Comparison of ENCODE assay signal across 12 cellular contexts in genomic region chr5:142772766-142773293, GRCh38. TPM values are rescaled to one million over a fixed set of nuclear protein-coding genes. Genes with fewer than 3 reads are reported as not detected.
A peak's percentile ranks its signal among the peaks of the same experiment; 100 is the strongest.
DNase-seq lines count a peak whose midpoint lies in the region; ATAC-seq and TF ChIP-seq lines count a peak whose summit lies in the region.
"Had no signal": no experiment of that assay in that cellular context is flagged by ENCODE, and none has a peak within 500 bp of the region (broad histone marks: within the 10 kb centered on the region; RNA-seq: fewer than 3 reads in every experiment).

No MANE protein-coding gene starts in this region.

- peak in 1 of 2 donors; percentile 19 for TF ChIP-seq POLR2A in heart left ventricle (IDR thresholded peaks at IDR 0.05)

- H3K36me3 Mint-ChIP-seq in activated T-helper 1 cell treated with anti-CD3 and anti-CD28 coated beads, Interleukin-12 subunit alpha, Interleukin-12 subunit beta, Interleukin-2, Interleukin-4 antibody, amounts not matched to agents 30 ng/mL and 10 ng/mL and 1 ng/mL, durations not matched to agents 14 hours and 24 hours and 36 hours (ENCODE audit: low read depth) = peaks cover 8% of the 10 kb centered on the region
- peaks cover 0 to 3% (median 0%) of the 10 kb centered on the region in 3 donors for H3K36me3 Mint-ChIP-seq in immature natural killer cell
- H3K36me3 Mint-ChIP-seq in type B pancreatic cell = no peaks in the 10 kb centered on the region

- H3K27ac Mint-ChIP-seq in activated T-helper 1 cell treated with anti-CD3 and anti-CD28 coated beads, Interleukin-12 subunit alpha, Interleukin-12 subunit beta, Interleukin-2, Interleukin-4 antibody, amounts not matched to agents 30 ng/mL and 10 ng/mL and 1 ng/mL, durations not matched to agents 14 hours and 24 hours and 36 hours = no peak overlapping the region
- peak overlapping the region; percentile 21 to 90 (median 59) for H3K27ac Mint-ChIP-seq in immature natural killer cell
- H3K27ac Mint-ChIP-seq in type B pancreatic cell = no peak overlapping the region

- intact Hi-C loops in heart left ventricle (cut with DNase I) = loop anchor here in 9 of 10 donors (5.0 kb wide), 8 partner anchors 34 to 109 kb away; no protein-coding TSS in a partner anchor
- intact Hi-C loops in left cardiac atrium (cut with DNase I) = loop anchor here in 1 of 2 donors (5.0 kb wide), 1 partner anchor 104 kb away; no protein-coding TSS in a partner anchor
- intact Hi-C loops in activated T-helper 1 cell treated with anti-CD3 and anti-CD28 coated beads, Interleukin-12 subunit alpha, Interleukin-12 subunit beta, Interleukin-2, Interleukin-4 antibody, amounts not matched to agents 30 ng/mL and 10 ng/mL and 1 ng/mL, durations not matched to agents 14 hours and 24 hours and 36 hours (cut with micrococcal nuclease) = loop anchor here (5.0 kb wide), 1 partner anchor 579 kb away; no protein-coding TSS in a partner anchor

- peak in 2 of 4 donors; percentile 18 to 27 for ATAC-seq in heart left ventricle
- ATAC-seq in left cardiac atrium = no peak
- no peak for ATAC-seq in GM21381 (IDR thresholded peaks at IDR 0.05; ENCODE audit: unreplicated experiment)

- H3K9me3 ChIP-seq in heart left ventricle = no peaks in the 10 kb centered on the region

- H3K27me3 ChIP-seq in heart left ventricle = no peaks in the 10 kb centered on the region

- TF ChIP-seq CTCF in heart left ventricle (IDR thresholded peaks at IDR 0.05) (no peak), type B pancreatic cell (conservative IDR thresholded peaks at IDR 0.05) (no peak), GM20000 (IDR thresholded peaks at IDR 0.05; ENCODE audit: extremely low read depth, missing control alignments) (no peak)

- peak overlapping the region; percentile 35 for H3K4me3 Mint-ChIP-seq in activated T-helper 1 cell treated with anti-CD3 and anti-CD28 coated beads, Interleukin-12 subunit alpha, Interleukin-12 subunit beta, Interleukin-2, Interleukin-4 antibody, amounts not matched to agents 30 ng/mL and 10 ng/mL and 1 ng/mL, durations not matched to agents 14 hours and 24 hours and 36 hours
- peak overlapping the region; percentile 92 to 98 (median 97) for H3K4me3 Mint-ChIP-seq in immature natural killer cell
- peak overlapping the region; percentile 94 for H3K4me3 Mint-ChIP-seq in type B pancreatic cell

- H3K36me3 ChIP-seq in heart left ventricle = no peaks in the 10 kb centered on the region

- 35 to 44% (median 40%) methylated on average over 6 of the region's 6 CpGs for WGBS in heart left ventricle, 4 donors

- peak overlapping the region in 9 of 12 donors; percentile 65 to 98 (median 79) for H3K4me3 ChIP-seq in heart left ventricle
- H3K4me3 ChIP-seq: SK-N-MC had no signal

- no peaks in the 10 kb centered on the region for H3K9me3 Mint-ChIP-seq in activated T-helper 1 cell treated with anti-CD3 and anti-CD28 coated beads, Interleukin-12 subunit alpha, Interleukin-12 subunit beta, Interleukin-2, Interleukin-4 antibody, amounts not matched to agents 30 ng/mL and 10 ng/mL and 1 ng/mL, durations not matched to agents 14 hours and 24 hours and 36 hours
- H3K9me3 Mint-ChIP-seq in immature natural killer cell = no peaks in the 10 kb centered on the region
- H3K9me3 Mint-ChIP-seq in type B pancreatic cell = no peaks in the 10 kb centered on the region

- DNase-seq in heart left ventricle (no peak), left cardiac atrium (no peak), immature natural killer cell (no peak), type B pancreatic cell (ENCODE audit: extremely low spot score, unreplicated experiment) (no peak), GM20000 (ENCODE audit: low spot score) (no peak), HPDE6-E6E7 (ENCODE audit: extremely low spot score) (no peak)
- DNase-seq in activated T-helper 1 cell treated with anti-CD3 and anti-CD28 coated beads, Interleukin-12 subunit alpha, Interleukin-12 subunit beta, Interleukin-2, Interleukin-4 antibody, amounts not matched to agents 30 ng/mL and 10 ng/mL and 1 ng/mL, durations not matched to agents 14 hours and 24 hours and 36 hours (ENCODE audit: low spot score) = no peak
- DNase-seq: Kasumi-1; NCI-H2081 treated with DMSO at 0.1 percent for 48 hours; stimulated activated CD4-positive, alpha-beta T cell treated with anti-CD3 and anti-CD28 coated beads, Interleukin-1b, Interleukin-23, amount 100 ng/mL, for 48 hours had no signal

- peak overlapping the region; percentile 32 to 94 (median 90) for H3K27ac ChIP-seq in heart left ventricle
- H3K27ac ChIP-seq: SK-N-MC had no signal

- peaks cover 50% of the 10 kb centered on the region for H3K4me1 Mint-ChIP-seq in activated T-helper 1 cell treated with anti-CD3 and anti-CD28 coated beads, Interleukin-12 subunit alpha, Interleukin-12 subunit beta, Interleukin-2, Interleukin-4 antibody, amounts not matched to agents 30 ng/mL and 10 ng/mL and 1 ng/mL, durations not matched to agents 14 hours and 24 hours and 36 hours (ENCODE audit: low read depth)
- H3K4me1 Mint-ChIP-seq in immature natural killer cell (peaks cover 72 to 77% of the 10 kb centered on the region in 2 donors), type B pancreatic cell (ENCODE audit: unreplicated experiment) (peaks cover 7% of the 10 kb centered on the region)

- peaks cover 1% of the 10 kb centered on the region for H3K27me3 Mint-ChIP-seq in activated T-helper 1 cell treated with anti-CD3 and anti-CD28 coated beads, Interleukin-12 subunit alpha, Interleukin-12 subunit beta, Interleukin-2, Interleukin-4 antibody, amounts not matched to agents 30 ng/mL and 10 ng/mL and 1 ng/mL, durations not matched to agents 14 hours and 24 hours and 36 hours (ENCODE audit: insufficient read depth)
- H3K27me3 Mint-ChIP-seq in immature natural killer cell (ENCODE audit: low read depth in 3 of 3) (peaks cover 2 to 7% (median 6%) of the 10 kb centered on the region in 3 donors), type B pancreatic cell (peaks cover 28% of the 10 kb centered on the region)

- H3K4me1 ChIP-seq in heart left ventricle = peaks cover 5 to 75% (median 33%) of the 10 kb centered on the region in 12 donors

RNA-seq across cellular contexts. Expression of gene ARHGAP26, which starts 2.7 kb away (rescaled TPM):
- 10 to 100 TPM; 22.9 to 52.1 (median 35.6) TPM for total RNA-seq in heart left ventricle
- polyA plus RNA-seq in heart left ventricle = 10 to 100 TPM; 11.9 to 18.2 TPM
- total RNA-seq in left cardiac atrium = 10 to 100 TPM; 29.6 to 50.2 TPM
- total RNA-seq in activated T-helper 1 cell treated with anti-CD3 and anti-CD28 coated beads, Interleukin-12 subunit alpha, Interleukin-12 subunit beta, Interleukin-2, Interleukin-4 antibody, amounts not matched to agents 30 ng/mL and 10 ng/mL and 1 ng/mL, durations not matched to agents 14 hours and 24 hours and 36 hours = 20.0 and 21.2 TPM in 2 replicates
- polyA plus RNA-seq in immature natural killer cell = 10 to 100 TPM; 14.5 to 43.7 (median 17.6) TPM
- 18.7 and 24.1 TPM in 2 replicates for total RNA-seq in type B pancreatic cell (ENCODE audit: low replicate concordance)

Comparison
In these comparisons a context has a peak if more than half of its experiments do, and no peak if none do; other contexts are left out.
1. H3K27ac Mint-ChIP-seq: peak in immature natural killer cell (6 of 6); none in activated T-helper 1 cell treated with anti-CD3 and anti-CD28 coated beads, Interleukin-12 subunit alpha, Interleukin-12 subunit beta, Interleukin-2, Interleukin-4 antibody, amounts not matched to agents 30 ng/mL and 10 ng/mL and 1 ng/mL, durations not matched to agents 14 hours and 24 hours and 36 hours (single experiment) and type B pancreatic cell (single experiment).
2. H3K4me3 Mint-ChIP-seq: peak in every context shown above with its lines; median percentile 97 in immature natural killer cell; 94 in type B pancreatic cell; 35 in activated T-helper 1 cell treated with anti-CD3 and anti-CD28 coated beads, Interleukin-12 subunit alpha, Interleukin-12 subunit beta, Interleukin-2, Interleukin-4 antibody, amounts not matched to agents 30 ng/mL and 10 ng/mL and 1 ng/mL, durations not matched to agents 14 hours and 24 hours and 36 hours.